ENCODE assay signal across 2 cellular contexts in the genomic region with DNA sequence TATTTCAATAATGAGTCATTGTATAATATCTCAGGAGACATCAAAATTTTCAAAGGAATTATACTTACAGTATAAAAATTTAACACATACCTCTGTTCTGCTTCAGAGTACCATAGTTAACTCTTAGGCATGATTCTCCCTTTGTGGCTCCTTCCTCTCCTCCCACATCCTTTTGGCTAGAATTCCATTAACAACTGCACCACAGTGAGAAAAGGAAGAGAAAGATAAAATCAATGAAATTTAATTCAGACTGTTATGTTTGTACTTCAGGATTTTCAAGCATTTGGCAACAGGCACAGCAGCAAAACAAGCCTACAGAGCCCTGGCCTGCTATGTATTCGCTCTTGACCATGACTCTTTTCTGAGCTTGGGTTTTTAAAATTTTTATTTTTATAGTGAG.
TF ChIP-seq lines count a peak whose summit lies in the region.

No MANE protein-coding gene starts in this region.

TF ChIP-seq in SK-N-SH, 30 proteins besides CTCF, POLR2A, EP300 and RAD21 (continues in another document):
- TF ChIP-seq YY1 (IDR thresholded peaks at IDR 0.05; ENCODE audit: low read depth): no peak
- peak; percentile 30; the same call in 1 of the 2 replicates for TF ChIP-seq TEAD4 (IDR thresholded peaks at IDR 0.05; ENCODE audit: borderline replicate concordance, insufficient read depth)
- no peak for TF ChIP-seq GATA2 (CRISPR knock-in tag; IDR thresholded peaks at IDR 0.05)
- no peak for TF ChIP-seq MEF2A (IDR thresholded peaks at IDR 0.05; ENCODE audit: borderline replicate concordance, low read depth)
- TF ChIP-seq RFX5 (IDR thresholded peaks at IDR 0.05; ENCODE audit: low read length): no peak
- TF ChIP-seq, protein P1, sequence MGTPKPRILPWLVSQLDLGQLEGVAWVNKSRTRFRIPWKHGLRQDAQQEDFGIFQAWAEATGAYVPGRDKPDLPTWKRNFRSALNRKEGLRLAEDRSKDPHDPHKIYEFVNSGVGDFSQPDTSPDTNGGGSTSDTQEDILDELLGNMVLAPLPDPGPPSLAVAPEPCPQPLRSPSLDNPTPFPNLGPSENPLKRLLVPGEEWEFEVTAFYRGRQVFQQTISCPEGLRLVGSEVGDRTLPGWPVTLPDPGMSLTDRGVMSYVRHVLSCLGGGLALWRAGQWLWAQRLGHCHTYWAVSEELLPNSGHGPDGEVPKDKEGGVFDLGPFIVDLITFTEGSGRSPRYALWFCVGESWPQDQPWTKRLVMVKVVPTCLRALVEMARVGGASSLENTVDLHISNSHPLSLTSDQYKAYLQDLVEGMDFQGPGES (IDR thresholded peaks at IDR 0.05; ENCODE audit: low read depth, low read length): no peak
- no peak for TF ChIP-seq RCOR1 (IDR thresholded peaks at IDR 0.05; ENCODE audit: low read length)
- no peak for TF ChIP-seq SMC3 (IDR thresholded peaks at IDR 0.05; ENCODE audit: low read depth, low read length)
- TF ChIP-seq RXRA (IDR thresholded peaks at IDR 0.05; ENCODE audit: borderline replicate concordance, low read depth): no peak
- TF ChIP-seq, protein P2, sequence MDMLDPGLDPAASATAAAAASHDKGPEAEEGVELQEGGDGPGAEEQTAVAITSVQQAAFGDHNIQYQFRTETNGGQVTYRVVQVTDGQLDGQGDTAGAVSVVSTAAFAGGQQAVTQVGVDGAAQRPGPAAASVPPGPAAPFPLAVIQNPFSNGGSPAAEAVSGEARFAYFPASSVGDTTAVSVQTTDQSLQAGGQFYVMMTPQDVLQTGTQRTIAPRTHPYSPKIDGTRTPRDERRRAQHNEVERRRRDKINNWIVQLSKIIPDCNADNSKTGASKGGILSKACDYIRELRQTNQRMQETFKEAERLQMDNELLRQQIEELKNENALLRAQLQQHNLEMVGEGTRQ (IDR thresholded peaks at IDR 0.05; ENCODE audit: borderline replicate concordance, low read depth, low read length): no peak
- TF ChIP-seq, protein P3, sequence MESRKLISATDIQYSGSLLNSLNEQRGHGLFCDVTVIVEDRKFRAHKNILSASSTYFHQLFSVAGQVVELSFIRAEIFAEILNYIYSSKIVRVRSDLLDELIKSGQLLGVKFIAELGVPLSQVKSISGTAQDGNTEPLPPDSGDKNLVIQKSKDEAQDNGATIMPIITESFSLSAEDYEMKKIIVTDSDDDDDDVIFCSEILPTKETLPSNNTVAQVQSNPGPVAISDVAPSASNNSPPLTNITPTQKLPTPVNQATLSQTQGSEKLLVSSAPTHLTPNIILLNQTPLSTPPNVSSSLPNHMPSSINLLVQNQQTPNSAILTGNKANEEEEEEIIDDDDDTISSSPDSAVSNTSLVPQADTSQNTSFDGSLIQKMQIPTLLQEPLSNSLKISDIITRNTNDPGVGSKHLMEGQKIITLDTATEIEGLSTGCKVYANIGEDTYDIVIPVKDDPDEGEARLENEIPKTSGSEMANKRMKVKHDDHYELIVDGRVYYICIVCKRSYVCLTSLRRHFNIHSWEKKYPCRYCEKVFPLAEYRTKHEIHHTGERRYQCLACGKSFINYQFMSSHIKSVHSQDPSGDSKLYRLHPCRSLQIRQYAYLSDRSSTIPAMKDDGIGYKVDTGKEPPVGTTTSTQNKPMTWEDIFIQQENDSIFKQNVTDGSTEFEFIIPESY (IDR thresholded peaks at IDR 0.05; ENCODE audit: borderline replicate concordance, low read depth): no peak
- TF ChIP-seq, protein P4, sequence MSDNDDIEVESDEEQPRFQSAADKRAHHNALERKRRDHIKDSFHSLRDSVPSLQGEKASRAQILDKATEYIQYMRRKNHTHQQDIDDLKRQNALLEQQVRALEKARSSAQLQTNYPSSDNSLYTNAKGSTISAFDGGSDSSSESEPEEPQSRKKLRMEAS (IDR thresholded peaks at IDR 0.05; ENCODE audit: low read depth): no peak
- no peak for TF ChIP-seq NRF1 (IDR thresholded peaks at IDR 0.05; ENCODE audit: low read depth, low read length)
- TF ChIP-seq, protein P5, sequence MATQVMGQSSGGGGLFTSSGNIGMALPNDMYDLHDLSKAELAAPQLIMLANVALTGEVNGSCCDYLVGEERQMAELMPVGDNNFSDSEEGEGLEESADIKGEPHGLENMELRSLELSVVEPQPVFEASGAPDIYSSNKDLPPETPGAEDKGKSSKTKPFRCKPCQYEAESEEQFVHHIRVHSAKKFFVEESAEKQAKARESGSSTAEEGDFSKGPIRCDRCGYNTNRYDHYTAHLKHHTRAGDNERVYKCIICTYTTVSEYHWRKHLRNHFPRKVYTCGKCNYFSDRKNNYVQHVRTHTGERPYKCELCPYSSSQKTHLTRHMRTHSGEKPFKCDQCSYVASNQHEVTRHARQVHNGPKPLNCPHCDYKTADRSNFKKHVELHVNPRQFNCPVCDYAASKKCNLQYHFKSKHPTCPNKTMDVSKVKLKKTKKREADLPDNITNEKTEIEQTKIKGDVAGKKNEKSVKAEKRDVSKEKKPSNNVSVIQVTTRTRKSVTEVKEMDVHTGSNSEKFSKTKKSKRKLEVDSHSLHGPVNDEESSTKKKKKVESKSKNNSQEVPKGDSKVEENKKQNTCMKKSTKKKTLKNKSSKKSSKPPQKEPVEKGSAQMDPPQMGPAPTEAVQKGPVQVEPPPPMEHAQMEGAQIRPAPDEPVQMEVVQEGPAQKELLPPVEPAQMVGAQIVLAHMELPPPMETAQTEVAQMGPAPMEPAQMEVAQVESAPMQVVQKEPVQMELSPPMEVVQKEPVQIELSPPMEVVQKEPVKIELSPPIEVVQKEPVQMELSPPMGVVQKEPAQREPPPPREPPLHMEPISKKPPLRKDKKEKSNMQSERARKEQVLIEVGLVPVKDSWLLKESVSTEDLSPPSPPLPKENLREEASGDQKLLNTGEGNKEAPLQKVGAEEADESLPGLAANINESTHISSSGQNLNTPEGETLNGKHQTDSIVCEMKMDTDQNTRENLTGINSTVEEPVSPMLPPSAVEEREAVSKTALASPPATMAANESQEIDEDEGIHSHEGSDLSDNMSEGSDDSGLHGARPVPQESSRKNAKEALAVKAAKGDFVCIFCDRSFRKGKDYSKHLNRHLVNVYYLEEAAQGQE (IDR thresholded peaks at IDR 0.05; ENCODE audit: low read depth, low read length): no peak
- no peak for TF ChIP-seq TAF1 (IDR thresholded peaks at IDR 0.05; ENCODE audit: borderline replicate concordance, low read depth, low read length)
- no peak for TF ChIP-seq FOSL2 (IDR thresholded peaks at IDR 0.05; ENCODE audit: borderline replicate concordance, low read depth)
- TF ChIP-seq FOXJ3 (CRISPR knock-in tag; IDR thresholded peaks at IDR 0.05): no peak
- peak; percentile 64 for TF ChIP-seq NFIC (IDR thresholded peaks at IDR 0.05; ENCODE audit: borderline replicate concordance)
- TF ChIP-seq MXI1 (IDR thresholded peaks at IDR 0.05; ENCODE audit: low read depth, low read length): no peak
- TF ChIP-seq FOXM1 (IDR thresholded peaks at IDR 0.05; ENCODE audit: low read depth): no peak
- 0 out of 2 replicates have a peak, but pooled peaks have one; percentile 25 for TF ChIP-seq JUND (IDR thresholded peaks at IDR 0.05)
- TF ChIP-seq, protein P6, sequence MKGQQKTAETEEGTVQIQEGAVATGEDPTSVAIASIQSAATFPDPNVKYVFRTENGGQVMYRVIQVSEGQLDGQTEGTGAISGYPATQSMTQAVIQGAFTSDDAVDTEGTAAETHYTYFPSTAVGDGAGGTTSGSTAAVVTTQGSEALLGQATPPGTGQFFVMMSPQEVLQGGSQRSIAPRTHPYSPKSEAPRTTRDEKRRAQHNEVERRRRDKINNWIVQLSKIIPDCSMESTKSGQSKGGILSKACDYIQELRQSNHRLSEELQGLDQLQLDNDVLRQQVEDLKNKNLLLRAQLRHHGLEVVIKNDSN (IDR thresholded peaks at IDR 0.05; ENCODE audit: borderline replicate concordance, low read depth): no peak

TF ChIP-seq in endothelial cell of umbilical vein, 7 proteins besides CTCF, POLR2A, EP300 and RAD21:
- TF ChIP-seq POLR2AphosphoS5 (IDR thresholded peaks at IDR 0.05; ENCODE audit: insufficient read depth, low read depth, low read length) (no peak), MYC (IDR thresholded peaks at IDR 0.05; ENCODE audit: low read depth, low read length) (no peak), JUN (IDR thresholded peaks at IDR 0.05; ENCODE audit: borderline replicate concordance, insufficient read depth, insufficient read length, low read depth) (no peak), GATA2 (IDR thresholded peaks at IDR 0.05; ENCODE audit: insufficient read depth, insufficient read length, low read depth, low read length) (no peak), FOS (IDR thresholded peaks at IDR 0.05; ENCODE audit: borderline replicate concordance, insufficient read depth, low read length) (no peak), EZH2 (IDR thresholded peaks at IDR 0.05; ENCODE audit: borderline replicate concordance, low read depth, low read length, severe bottlenecking) (no peak)
- TF ChIP-seq, protein P4 (IDR thresholded peaks at IDR 0.05; ENCODE audit: insufficient read depth, insufficient read length): no peak
